ENCODE assay signal across 6 cellular contexts in the genomic region with DNA sequence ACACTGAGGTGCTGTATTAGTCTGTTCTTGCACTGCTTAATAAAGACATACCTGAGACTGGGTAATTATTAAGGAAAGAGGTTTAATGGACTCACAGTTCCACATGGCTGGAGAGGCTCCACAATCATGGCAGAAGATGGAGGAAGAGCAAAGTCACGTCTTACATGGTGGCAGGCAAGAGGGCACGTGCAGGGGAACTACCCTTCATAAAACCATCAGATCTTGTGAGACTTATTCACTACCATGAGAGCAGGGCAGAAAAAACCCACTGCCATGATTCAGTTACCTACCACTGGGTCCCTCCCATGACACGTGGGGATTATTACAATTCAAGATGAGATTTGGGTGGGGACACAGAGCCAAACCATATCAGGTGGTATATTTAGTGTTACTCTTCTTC.
DNase-seq lines count a peak whose midpoint lies in the region; ATAC-seq, FAIRE-seq and TF ChIP-seq lines count a peak whose summit lies in the region.
"Not testable (repeated sequence)": the region's sequence is repeated elsewhere in the genome, so short reads cannot be mapped to it uniquely, and the experiment has no call there.

No MANE protein-coding gene starts in this region.

- not testable (repeated sequence) for BruUV-seq in HepG2 (replicated peaks; lab: Mats Ljungman, UMichigan)

- not testable (repeated sequence) for H4K20me1 ChIP-seq in HepG2 (ENCODE audit: insufficient read depth, low read length)

- TF ChIP-seq POLR2A in esophagus muscularis mucosa (IDR thresholded peaks at IDR 0.05; ENCODE audit: low read depth); HepG2 (IDR thresholded peaks at IDR 0.05; ENCODE audit: insufficient read depth in 1 of 2, low read depth in 2 of 2, low read length in 2 of 2); thyroid gland (IDR thresholded peaks at IDR 0.05): not testable (repeated sequence)

- not testable (repeated sequence) for H3K9me3 Mint-ChIP-seq in neural crest cell; progenitor cell of endocrine pancreas (ENCODE audit: low read depth)

- not testable (repeated sequence) for TF ChIP-seq CTCF in esophagus muscularis mucosa (IDR thresholded peaks at IDR 0.05); HepG2 (CRISPR knock-in tag; IDR thresholded peaks at IDR 0.05); lung (IDR thresholded peaks at IDR 0.05; ENCODE audit: control extremely low read depth, extremely low read depth); neural crest cell (conservative IDR thresholded peaks at IDR 0.05); progenitor cell of endocrine pancreas (IDR thresholded peaks at IDR 0.05; ENCODE audit: unreplicated experiment); thyroid gland (IDR thresholded peaks at IDR 0.05)

- not testable (repeated sequence) for H3K27ac ChIP-seq in esophagus muscularis mucosa (replicated peaks in 1 of 4); HepG2 (ENCODE audit: extremely low read length, insufficient read depth, low read length); lung (ENCODE audit: low read depth in 1 of 2, low read length in 1 of 2)
- H3K27ac ChIP-seq in thyroid gland: peak overlapping the region in 2 of 3 donors; percentile 8 to 14

- ATAC-seq in HepG2; lung (ENCODE audit: insufficient read depth, low FRiP score): not testable (repeated sequence)

- not testable (repeated sequence) for H3K27me3 Mint-ChIP-seq in neural crest cell (ENCODE audit: low read depth); progenitor cell of endocrine pancreas

- TF ChIP-seq RAD21 in HepG2 (CRISPR knock-in tag; IDR thresholded peaks at IDR 0.05): not testable (repeated sequence)

- intact Hi-C loops in esophagus muscularis mucosa (cut with DNase I); HepG2 (cut with micrococcal nuclease; ENCODE audit: unreplicated experiment); thyroid gland (cut with DNase I): not testable (repeated sequence)

- peaks cover 13% of the 10 kb centered on the region for H3K4me1 Mint-ChIP-seq in neural crest cell
- not testable (repeated sequence) for H3K4me1 Mint-ChIP-seq in progenitor cell of endocrine pancreas (ENCODE audit: low read depth)

- peak; percentile 60 for DNase-seq in esophagus muscularis mucosa (ENCODE audit: extremely low spot score)
- not testable (repeated sequence) for DNase-seq in HepG2 (ENCODE audit: low spot score); neural crest cell (ENCODE audit: low read depth, low spot score); progenitor cell of endocrine pancreas (ENCODE audit: low spot score, unreplicated experiment); thyroid gland
- peak; percentile 14 for DNase-seq in lung (ENCODE audit: low spot score)

- not testable (repeated sequence) for H2AFZ ChIP-seq in HepG2 (ENCODE audit: low read length)

- not testable (repeated sequence) for H3K9ac ChIP-seq in HepG2 (ENCODE audit: insufficient read depth, low read depth, low read length)

- not testable (repeated sequence) for H3K9me3 ChIP-seq in esophagus muscularis mucosa; HepG2 (ENCODE audit: low read length); lung (ENCODE audit: control insufficient read depth in 2 of 2, insufficient read depth in 1 of 2, low read length in 1 of 2); thyroid gland

- POLR2A ChIA-PET in HepG2 (lab: Yijun Ruan, JAX): not testable (repeated sequence)

- H3K4me3 ChIP-seq in esophagus muscularis mucosa; HepG2 (replicated peaks in 1 of 3; ENCODE audit: insufficient read depth in 1 of 3, low read depth in 2 of 3, low read length in 3 of 3); lung; thyroid gland (replicated peaks in 1 of 3): not testable (repeated sequence)

- H3K4me1 ChIP-seq in esophagus muscularis mucosa; HepG2 (ENCODE audit: insufficient read depth, low read length); lung (ENCODE audit: control insufficient read depth in 2 of 2, insufficient read depth in 2 of 2, low read length in 2 of 2); thyroid gland: not testable (repeated sequence)

- WGBS in esophagus muscularis mucosa: 79% methylated on average over 3 of the region's 3 CpGs
- 0% methylated on average over 3 of the region's 3 CpGs for WGBS in HepG2 (ENCODE audit: low lambda C conversion rate)
- WGBS in lung, 2 donors: 87 to 91% methylated on average over 3 of the region's 3 CpGs
- 94 to 95% methylated on average over 3 of the region's 3 CpGs for WGBS in thyroid gland, 2 donors

- not testable (repeated sequence) for TF ChIP-seq EP300 in esophagus muscularis mucosa (IDR thresholded peaks at IDR 0.05); HepG2 (IDR thresholded peaks at IDR 0.05; ENCODE audit: low read depth in 2 of 2, low read length in 2 of 2); HepG2 (CRISPR knock-in tag; IDR thresholded peaks at IDR 0.05; ENCODE audit: borderline replicate concordance)

- H3K79me2 ChIP-seq in HepG2 (ENCODE audit: insufficient read depth, low read length): not testable (repeated sequence)

- not testable (repeated sequence) for H3K4me3 Mint-ChIP-seq in neural crest cell; progenitor cell of endocrine pancreas (ENCODE audit: low read depth)

- not testable (repeated sequence) for H3K27me3 ChIP-seq in esophagus muscularis mucosa; lung (ENCODE audit: control insufficient read depth, insufficient read depth); thyroid gland
- H3K27me3 ChIP-seq in HepG2 (ENCODE audit: control insufficient read depth in 1 of 2, insufficient read depth in 2 of 2, low read length in 2 of 2): peaks cover 2 to 38% of the 10 kb centered on the region in 2 experiments; a peak in 3 of 5 replicates

- not testable (repeated sequence) for FAIRE-seq in HepG2 (lab: Jason Lieb, UNC)

- not testable (repeated sequence) for H3K36me3 Mint-ChIP-seq in neural crest cell (ENCODE audit: low read depth); progenitor cell of endocrine pancreas (ENCODE audit: insufficient read depth)

- H3K27ac Mint-ChIP-seq in neural crest cell (ENCODE audit: unreplicated experiment) (peak overlapping the region; percentile 2), progenitor cell of endocrine pancreas (peak overlapping the region; percentile 16)

- CTCF ChIA-PET in HepG2 (lab: Yijun Ruan, JAX; ENCODE audit: low intra/inter-chr PET ratio, low total read pairs): not testable (repeated sequence)

- in situ Hi-C loops in HepG2 (cut with HindIII; ENCODE audit: extremely low pct_ligation_motif_present, low pct_unique_long_range_greater_than_20kb): not testable (repeated sequence)

- H3K4me2 ChIP-seq in HepG2 (ENCODE audit: low read depth, low read length): not testable (repeated sequence)

- H3K36me3 ChIP-seq in esophagus muscularis mucosa; HepG2 (replicated peaks in 1 of 2; ENCODE audit: control insufficient read depth in 1 of 2, insufficient read depth in 2 of 2, low read length in 2 of 2); lung (ENCODE audit: control insufficient read depth in 2 of 2, insufficient read depth in 2 of 2, low read length in 2 of 2); thyroid gland: not testable (repeated sequence)

TF ChIP-seq in HepG2, 621 proteins besides CTCF, POLR2A, EP300 and RAD21:
- TF ChIP-seq ZNF430 (CRISPR knock-in tag; IDR thresholded peaks at IDR 0.05): peak; percentile 50; the same call in 1 of the 2 replicates
TF ChIP-seq in HepG2: peak in this region for 1; not testable (repeated sequence) for 620.
